ENCODE assay signal across 28 cellular contexts in the genomic region with DNA sequence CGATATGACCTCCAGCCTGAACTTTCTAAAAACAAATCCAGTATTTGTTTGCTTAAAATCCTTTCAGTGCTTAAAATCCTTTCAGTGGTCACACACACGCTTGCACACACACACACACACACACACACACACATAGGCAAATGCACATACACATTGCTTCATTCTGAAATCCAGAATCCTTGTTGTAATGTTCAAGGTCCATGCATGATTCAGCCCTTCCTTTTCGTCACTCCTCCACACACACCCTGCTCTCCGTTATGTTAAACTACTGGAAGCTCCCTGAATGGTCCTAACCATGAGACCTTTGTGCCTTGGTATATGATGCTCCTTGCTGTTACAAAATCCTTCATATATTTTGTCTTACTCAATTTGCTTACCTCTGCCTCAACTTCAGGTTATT. TPM values are rescaled to one million over a fixed set of nuclear protein-coding genes. Genes with fewer than 3 reads are reported as not detected.
DNase-seq lines count a peak whose midpoint lies in the region; ATAC-seq, FAIRE-seq and TF ChIP-seq lines count a peak whose summit lies in the region.
"Had no signal": no experiment of that assay in that cellular context is flagged by ENCODE, and none has a peak within 500 bp of the region (broad histone marks: within the 10 kb centered on the region; RNA-seq: fewer than 3 reads in every experiment).

No MANE protein-coding gene starts in this region.

- no peak overlapping the region for H3K27ac Mint-ChIP-seq in activated CD4-positive, alpha-beta T cell treated with anti-CD3 and anti-CD28 coated beads, Interleukin-2, amount 10 ng/mL, durations not matched to agents 24 days and 14 days
- H3K27ac Mint-ChIP-seq: CD4-positive, alpha-beta T cell had no signal

- no peak overlapping the region for H3K4ac ChIP-seq in H1 (replicated peaks; ENCODE audit: insufficient read length, low read depth, low read length)

- POLR2A ChIA-PET in H1 (lab: Charles Lee; ENCODE audit: partially characterized antibody), result no interaction called here

- H3K36me3 Mint-ChIP-seq in activated CD4-positive, alpha-beta T cell treated with anti-CD3 and anti-CD28 coated beads, Interleukin-2, amount 10 ng/mL, durations not matched to agents 24 days and 14 days (ENCODE audit: low read depth), result no peaks in the 10 kb centered on the region

- CTCF ChIA-PET in H1 (lab: Charles Lee; ENCODE audit: partially characterized antibody), result no interaction called here

- H4K20me1 ChIP-seq in H1 (replicated peaks in 1 of 2; ENCODE audit: control insufficient read depth in 1 of 2, insufficient read depth in 2 of 2, low read length in 2 of 2), result no peaks in the 10 kb centered on the region
- H4K20me1 ChIP-seq: BLaER1 treated with 17β-estradiol and CSF1 and Interleukin-3, amounts not matched to agents 10 nM and 100 nM had no signal

- TF ChIP-seq CTCF in adrenal gland (IDR thresholded peaks at IDR 0.05) (no peak), H1 (IDR thresholded peaks at IDR 0.05; ENCODE audit: control extremely low read depth in 1 of 3, insufficient read depth in 1 of 3, low read depth in 1 of 3, low read length in 3 of 3) (no peak)

- FAIRE-seq in H1 (lab: Jason Lieb, UNC), result no peak
- FAIRE-seq: A204.1, D721Med had no signal

- no peak overlapping the region for H2BK15ac ChIP-seq in H1 (ENCODE audit: low read length)

- peaks cover 7% of the 10 kb centered on the region for H3K27me3 ChIP-seq in adrenal gland
- H3K27me3 ChIP-seq in H1 (replicated peaks in 1 of 4; ENCODE audit: control insufficient read depth in 3 of 4, extremely low read depth in 1 of 4, insufficient read depth in 3 of 4, low read length in 3 of 4), result peaks cover 0 to 1% (median 0%) of the 10 kb centered on the region in 4 experiments; a peak in 1 of 7 replicates
- peaks cover 0 to 1% of the 10 kb centered on the region in 2 donors for H3K27me3 ChIP-seq in aorta (ENCODE audit: control insufficient read depth in 1 of 2, insufficient read depth in 2 of 2, low read length in 1 of 2)
- H3K27me3 ChIP-seq: BLaER1 treated with 17β-estradiol and CSF1 and Interleukin-3, amounts not matched to agents 10 nM and 100 nM; SJCRH30 had no signal

- H3K79me1 ChIP-seq in H1 (ENCODE audit: low read depth, low read length), result no peaks in the 10 kb centered on the region

- DNase-seq in HT1080 (ENCODE audit: low read depth) (peak; percentile 11), adrenal gland (peak in 6 of 7 donors; percentile 16 to 41 (median 35)), H1 (ENCODE audit: low read depth in 1 of 2, low spot score in 2 of 2) (no peak), iris pigment epithelial cell (ENCODE audit: low read depth) (peak; percentile 39), cardiac septum (ENCODE audit: low spot score) (no peak), aorta (no peak)
- DNase-seq in activated CD4-positive, alpha-beta T cell treated with anti-CD3 and anti-CD28 coated beads, Interleukin-2, amount 10 ng/mL, durations not matched to agents 24 days and 14 days, result no peak
- DNase-seq: AML-193; CD4-positive, alpha-beta T cell; MV-4-11; NCI-H1105 treated with DMSO at 0.1 percent for 48 hours; NCI-H146; NCI-H1930; NCI-H2107; NCI-H524; NCI-H748 treated with DMSO at 0.1 percent for 48 hours had no signal

- H3K79me2 ChIP-seq in H1 (ENCODE audit: control insufficient read depth in 1 of 2, insufficient read depth in 2 of 2, low read length in 2 of 2), result no peaks in the 10 kb centered on the region

- no peaks in the 10 kb centered on the region for H3K4me1 Mint-ChIP-seq in activated CD4-positive, alpha-beta T cell treated with anti-CD3 and anti-CD28 coated beads, Interleukin-2, amount 10 ng/mL, durations not matched to agents 24 days and 14 days

- H2BK12ac ChIP-seq in H1 (ENCODE audit: low read depth, low read length), result no peak overlapping the region

- no peaks in the 10 kb centered on the region for H3K36me3 ChIP-seq in adrenal gland (replicated peaks in 1 of 2)
- no peaks in the 10 kb centered on the region for H3K36me3 ChIP-seq in H1 (ENCODE audit: control insufficient read depth in 2 of 4, insufficient read depth in 4 of 4, low read length in 3 of 4)
- H3K36me3 ChIP-seq in aorta (ENCODE audit: control insufficient read depth in 1 of 2, insufficient read depth in 2 of 2, low read length in 1 of 2), result no peaks in the 10 kb centered on the region
- H3K36me3 ChIP-seq: BLaER1 treated with 17β-estradiol and CSF1 and Interleukin-3, amounts not matched to agents 10 nM and 100 nM; SJCRH30 had no signal

- H3K27me3 Mint-ChIP-seq in activated CD4-positive, alpha-beta T cell treated with anti-CD3 and anti-CD28 coated beads, Interleukin-2, amount 10 ng/mL, durations not matched to agents 24 days and 14 days, result no peaks in the 10 kb centered on the region

- H2BK5ac ChIP-seq in H1 (ENCODE audit: low read depth, low read length), result no peak overlapping the region

- 0 out of 2 replicates have a peak overlapping the region, but pooled peaks have one; percentile 8 for H2AFZ ChIP-seq in H1 (ENCODE audit: low read length)

- no peaks in the 10 kb centered on the region for H3K4me1 ChIP-seq in adrenal gland (replicated peaks in 1 of 2)
- no peaks in the 10 kb centered on the region for H3K4me1 ChIP-seq in H1 (replicated peaks in 1 of 4; ENCODE audit: control insufficient read depth in 3 of 4, insufficient read depth in 4 of 4, low read length in 3 of 4)
- no peaks in the 10 kb centered on the region for H3K4me1 ChIP-seq in aorta (ENCODE audit: control insufficient read depth in 1 of 2, insufficient read depth in 2 of 2, low read length in 2 of 2)
- H3K4me1 ChIP-seq: SJCRH30 had no signal

- intact Hi-C loops in adrenal gland (cut with DNase I), result no loop called here
- intact Hi-C loops in cardiac septum (cut with DNase I), result no loop called here
- intact Hi-C loops in aorta (cut with DNase I), result no loop called here
- intact Hi-C loops in activated CD4-positive, alpha-beta T cell treated with anti-CD3 and anti-CD28 coated beads, Interleukin-2, amount 10 ng/mL, durations not matched to agents 24 days and 14 days (cut with micrococcal nuclease), result no loop called here

- H2BK120ac ChIP-seq in H1 (replicated peaks; ENCODE audit: low read depth, low read length), result no peak overlapping the region

- no peak overlapping the region for H4K5ac ChIP-seq in H1 (ENCODE audit: insufficient read length, low read depth, low read length)

- TF ChIP-seq EP300 in H1 (IDR thresholded peaks at IDR 0.05; ENCODE audit: borderline replicate concordance in 1 of 2, low read depth in 2 of 2, low read length in 2 of 2), result no peak

- no peak overlapping the region for H4K8ac ChIP-seq in H1 (ENCODE audit: extremely low read depth, insufficient read depth, low read length)

- H3K9me3 Mint-ChIP-seq in activated CD4-positive, alpha-beta T cell treated with anti-CD3 and anti-CD28 coated beads, Interleukin-2, amount 10 ng/mL, durations not matched to agents 24 days and 14 days, result no peaks in the 10 kb centered on the region
- H3K9me3 Mint-ChIP-seq: CD4-positive, alpha-beta T cell had no signal

- H2AK5ac ChIP-seq in H1 (ENCODE audit: low read depth, low read length), result no peak overlapping the region

- no peak overlapping the region for H3K4me2 ChIP-seq in H1 (ENCODE audit: insufficient read depth in 1 of 2, low read depth in 2 of 2, low read length in 2 of 2)

- no peak overlapping the region for H3K14ac ChIP-seq in H1 (ENCODE audit: insufficient read length)

- no peak for ATAC-seq in GM18858 (IDR thresholded peaks at IDR 0.05; ENCODE audit: unreplicated experiment)
- no peak for ATAC-seq in aorta (ENCODE audit: low FRiP score)
- ATAC-seq: HCT116, PC-3, Right ventricle myocardium inferior, SK-N-SH treated with all-trans-retinoic acid at 6 μM for 48 hours had no signal

- no peak overlapping the region for H2BK20ac ChIP-seq in H1 (ENCODE audit: low read length)

- no peak for TF ChIP-seq POLR2A in adrenal gland (IDR thresholded peaks at IDR 0.05)
- no peak for TF ChIP-seq POLR2A in H1 (IDR thresholded peaks at IDR 0.05; ENCODE audit: control extremely low read depth in 1 of 2, low read depth in 2 of 2, low read length in 2 of 2)

- H3K27ac ChIP-seq in adrenal gland (no peak overlapping the region), H1 (ENCODE audit: low read depth, low read length) (no peak overlapping the region), aorta (ENCODE audit: low read depth in 1 of 2, low read length in 2 of 2) (no peak overlapping the region)
- H3K27ac ChIP-seq: BLaER1 treated with 17β-estradiol and CSF1 and Interleukin-3, amounts not matched to agents 10 nM and 100 nM; SJCRH30 had no signal

- H3K4me3 Mint-ChIP-seq in activated CD4-positive, alpha-beta T cell treated with anti-CD3 and anti-CD28 coated beads, Interleukin-2, amount 10 ng/mL, durations not matched to agents 24 days and 14 days, result no peak overlapping the region
- H3K4me3 Mint-ChIP-seq: CD4-positive, alpha-beta T cell had no signal

- 60 to 72% (median 64%) methylated on average over 4 of the region's 4 CpGs for WGBS in adrenal gland, 4 donors
- WGBS in H1 (ENCODE audit: extremely low coverage in 1 of 2, insufficient coverage in 1 of 2, insufficient read length in 1 of 2, insufficient replicate concordance in 2 of 2, low coverage in 1 of 2, low lambda C conversion rate in 2 of 2, missing lambda C conversion rate in 1 of 2), 2 experiments, result 95% methylated on average over 4 of the region's 4 CpGs; no CpG with 5 or more reads in 1 of the 2 experiments
- whole genome bisulfite sequencing in aorta, 2 donors, result 73 to 85% methylated on average over 4 of the region's 4 CpGs

- TF ChIP-seq RAD21 in H1 (IDR thresholded peaks at IDR 0.05 in 1 of 2, conservative IDR thresholded peaks at IDR 0.05 in 1 of 2; ENCODE audit: low read depth in 2 of 2, low read length in 2 of 2), result no peak

- H3K18ac ChIP-seq in H1 (ENCODE audit: extremely low read depth, low read length), result no peak overlapping the region

- no peaks in the 10 kb centered on the region for H3K23me2 ChIP-seq in H1 (ENCODE audit: low read depth, low read length)

- no peak overlapping the region for H3K56ac ChIP-seq in H1 (replicated peaks; ENCODE audit: insufficient read length, low read depth, low read length)

- H4K91ac ChIP-seq in H1 (replicated peaks; ENCODE audit: insufficient read length, low read length), result no peak overlapping the region

- no peak overlapping the region for H3K23ac ChIP-seq in H1 (ENCODE audit: insufficient read length)

- H3K4me3 ChIP-seq in adrenal gland (no peak overlapping the region), H1 (ENCODE audit: extremely low read depth in 1 of 4, insufficient read depth in 2 of 4, low read depth in 3 of 4, low read length in 4 of 4) (no peak overlapping the region), aorta (ENCODE audit: low read length in 2 of 2) (no peak overlapping the region)
- H3K4me3 ChIP-seq: BLaER1 treated with 17β-estradiol and CSF1 and Interleukin-3, amounts not matched to agents 10 nM and 100 nM; SJCRH30 had no signal

- H3K9me3 ChIP-seq in adrenal gland (replicated peaks in 1 of 3) (no peaks in the 10 kb centered on the region), H1 (ENCODE audit: insufficient read depth in 2 of 2, low read depth in 1 of 2, low read length in 1 of 2) (no peaks in the 10 kb centered on the region), aorta (ENCODE audit: control insufficient read depth, low read length) (no peaks in the 10 kb centered on the region)
- H3K9me3 ChIP-seq: BLaER1 treated with 17β-estradiol and CSF1 and Interleukin-3, amounts not matched to agents 10 nM and 100 nM; SJCRH30 had no signal

- H3K9ac ChIP-seq in H1 (replicated peaks in 1 of 4; ENCODE audit: extremely low read depth in 1 of 4, low read depth in 3 of 4, low read length in 3 of 4), result no peak overlapping the region
- H3K9ac ChIP-seq: BLaER1 treated with 17β-estradiol and CSF1 and Interleukin-3, amounts not matched to agents 10 nM and 100 nM had no signal

RNA-seq across cellular contexts. Expression of a gene that starts 44.9 kb away (rescaled TPM):
- 0.08 TPM in 1 of 2 replicates, not detected in the other for total RNA-seq in HT1080 (2014; rRNA removed; shearing (Covaris generic))
- polyA plus RNA-seq in HT1080 (2015; cell fraction: cytosol; rRNA removed), result 0.07 and 0.12 TPM in 2 replicates
- 0.05 TPM in 1 of 2 replicates, not detected in the other for polyA plus RNA-seq in HT1080 (2015; cell fraction: nucleus; rRNA removed)
- total RNA-seq in adrenal gland, result 1 to 10 TPM in 1 of 8 donors, under 1 TPM in 6, not detected in 1; 0.07 to 2.4 (median 0.61) TPM
- 1 to 10 TPM in 1 of 3 donors, under 1 TPM in 2; 0.51 to 3.5 (median 0.88) TPM for polyA plus RNA-seq in adrenal gland
- 1.4 and 1.6 TPM in 2 replicates for total RNA-seq in H1 (2021; fragmentation: NEBNext Ultra II Directional; extraction: Animal tissue kit (Norgen Biotek cat#: 25700))
- 0.48 and 0.49 TPM in 2 replicates for polyA plus RNA-seq in H1 (2011; rRNA removed)
- 0.56 TPM for polyA plus RNA-seq in H1 (2011; cell fraction: cytosol; rRNA removed)
- 0.23 TPM for polyA plus RNA-seq in H1 (2011; cell fraction: nucleus; rRNA removed)
- polyA plus RNA-seq in H1 (2012, experiment 1 of 2), result 0.50 to 0.74 TPM (median 0.56 TPM) in 4 replicates
- 0.24 TPM for polyA plus RNA-seq in H1 (2012, experiment 2 of 2)
- 1.8 TPM for polyA plus RNA-seq in H1 (2013, experiment 1 of 2)
- polyA plus RNA-seq in H1 (2013, experiment 2 of 2), result 1.7 TPM
- polyA minus RNA-seq in H1 (2011; rRNA and poly(A)+ RNA removed), result 0.41 and 1.0 TPM in 2 replicates
- 0.44 TPM for polyA minus RNA-seq in H1 (2011; cell fraction: cytosol; rRNA and poly(A)+ RNA removed)
- polyA minus RNA-seq in H1 (2011; cell fraction: nucleus; rRNA and poly(A)+ RNA removed), result 0.50 TPM
- not detected for total RNA-seq in cardiac septum
- under 1 TPM in 1 of 2 donors, not detected in 1; 0.66 TPM for total RNA-seq in aorta
- polyA plus RNA-seq in aorta, result under 1 TPM in 1 of 2 donors, not detected in 1; 0.03 TPM
- 0.07 TPM in 1 of 2 replicates, not detected in the other for total RNA-seq in activated CD4-positive, alpha-beta T cell treated with anti-CD3 and anti-CD28 coated beads, Interleukin-2, amount 10 ng/mL, durations not matched to agents 24 days and 14 days
- total RNA-seq: CD4-positive, alpha-beta T cell; G401; H4; PC-3; RPMI7951 had no signal

Comparison
In these comparisons a context has a peak if more than half of its experiments do, and no peak if none do; other contexts are left out.
1. DNase-seq: peak in HT1080 (single experiment), adrenal gland (6 of 7) and iris pigment epithelial cell (single experiment); none in H1 (0 of 2), cardiac septum (single experiment), aorta (0 of 2) and activated CD4-positive, alpha-beta T cell treated with anti-CD3 and anti-CD28 coated beads, Interleukin-2, amount 10 ng/mL, durations not matched to agents 24 days and 14 days (single experiment).